Comparison of ENCODE assay signal across 8 cellular contexts in the genomic region with DNA sequence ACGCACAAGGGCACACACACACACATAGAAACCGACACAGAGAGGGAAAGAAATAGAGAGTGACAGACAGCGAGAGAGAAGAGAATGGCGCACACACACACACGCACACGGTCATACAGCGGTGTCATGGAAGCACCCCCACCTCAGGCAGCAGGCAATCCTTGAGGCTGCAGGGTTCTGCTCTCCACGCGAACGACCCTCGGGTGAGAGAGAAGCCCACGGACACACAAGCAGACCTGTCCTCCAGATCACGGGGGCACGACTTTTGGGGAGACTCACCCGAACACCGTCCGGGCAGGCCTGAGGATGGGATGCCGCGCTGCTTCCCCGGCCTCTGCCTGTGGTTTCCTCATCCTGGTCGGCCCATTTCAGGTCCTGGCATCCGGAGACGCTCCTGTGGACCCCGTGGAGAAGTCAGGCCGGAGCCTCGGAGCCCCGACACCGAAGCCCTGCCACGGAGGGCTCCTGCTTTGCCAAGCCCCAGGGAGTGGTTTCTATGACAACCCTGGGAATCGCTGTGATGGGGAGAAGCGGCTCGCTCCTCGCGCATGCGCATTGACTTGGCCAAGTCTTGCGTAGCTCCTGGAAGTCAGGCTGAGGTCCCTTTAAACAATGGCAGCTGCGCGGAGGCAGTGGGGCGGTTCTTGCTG.
DNase-seq lines count a peak whose midpoint lies in the region; ATAC-seq, FAIRE-seq and TF ChIP-seq lines count a peak whose summit lies in the region.

No MANE protein-coding gene starts in this region.

- peaks cover 0 to 24% (median 4%) of the 10 kb centered on the region in 5 donors for H3K27me3 Mint-ChIP-seq in naive thymus-derived CD4-positive, alpha-beta T cell

- peak overlapping the region in 3 of 9 donors; percentile 21 to 88 (median 33) for H3K27ac Mint-ChIP-seq in naive thymus-derived CD4-positive, alpha-beta T cell

- no peaks in the 10 kb centered on the region for H3K36me3 ChIP-seq in BJ (ENCODE audit: control insufficient read depth, insufficient read depth, low read length)
- H3K36me3 ChIP-seq in naive thymus-derived CD4-positive, alpha-beta T cell (ENCODE audit: control insufficient read depth in 2 of 3, insufficient read depth in 3 of 3, low read length in 3 of 3), result no peaks in the 10 kb centered on the region

- no peaks in the 10 kb centered on the region for H3K4me1 ChIP-seq in naive thymus-derived CD4-positive, alpha-beta T cell (ENCODE audit: control insufficient read depth in 2 of 2, insufficient read depth in 2 of 2, low read length in 2 of 2)

- H3K27me3 ChIP-seq in BJ (ENCODE audit: control insufficient read depth, insufficient read depth, low read length), result no peaks in the 10 kb centered on the region
- H3K27me3 ChIP-seq in naive thymus-derived CD4-positive, alpha-beta T cell (ENCODE audit: control insufficient read depth in 2 of 2, insufficient read depth in 2 of 2, low read length in 2 of 2), result no peaks in the 10 kb centered on the region

- peak; percentile 77 for ATAC-seq in naive thymus-derived CD4-positive, alpha-beta T cell
- no peak for ATAC-seq in HG03378 (IDR thresholded peaks at IDR 0.05; ENCODE audit: unreplicated experiment)
- no peak for ATAC-seq in GM19328 (IDR thresholded peaks at IDR 0.05; ENCODE audit: unreplicated experiment)

- H3K4me3 Mint-ChIP-seq in naive thymus-derived CD4-positive, alpha-beta T cell, result peak overlapping the region; percentile 54 to 84 (median 72)

- no peaks in the 10 kb centered on the region for H3K9me3 ChIP-seq in naive thymus-derived CD4-positive, alpha-beta T cell (ENCODE audit: control insufficient read depth in 2 of 3, low read length in 3 of 3)

- H3K27ac ChIP-seq in naive thymus-derived CD4-positive, alpha-beta T cell (ENCODE audit: low read depth, low read length), result peak overlapping the region; percentile 53

- intact Hi-C loops in naive thymus-derived CD4-positive, alpha-beta T cell (cut with micrococcal nuclease), result no loop called here

- H3K36me3 Mint-ChIP-seq in naive thymus-derived CD4-positive, alpha-beta T cell, result peaks cover 0 to 10% (median 4%) of the 10 kb centered on the region in 5 donors

- CTCF ChIA-PET in BJ (lab: Yijun Ruan, JAX), result no interaction called here
- CTCF ChIA-PET in naive thymus-derived CD4-positive, alpha-beta T cell (lab: Charles Lee), result no interaction called here

- POLR2A ChIA-PET in BJ (lab: Charles Lee), result no interaction called here
- POLR2A ChIA-PET in naive thymus-derived CD4-positive, alpha-beta T cell (lab: Charles Lee), result no interaction called here

- TF ChIP-seq CTCF in BJ (IDR thresholded peaks at IDR 0.05; ENCODE audit: insufficient read depth, low read depth, low read length), result no peak

- peaks cover 0 to 12% (median 11%) of the 10 kb centered on the region in 11 donors for H3K9me3 Mint-ChIP-seq in naive thymus-derived CD4-positive, alpha-beta T cell

- FAIRE-seq in urothelium cell line (lab: Jason Lieb, UNC), result peak; percentile 99

- peak; percentile 33 for DNase-seq in BJ (ENCODE audit: low read depth)
- peak; percentile 14 for DNase-seq in T-helper 22 cell (ENCODE audit: low read depth)
- peak; percentile 14 for DNase-seq in effector CD4-positive, alpha-beta T cell
- peak; percentile 23 to 73 (median 43) for DNase-seq in naive thymus-derived CD4-positive, alpha-beta T cell
- DNase-seq in urothelium cell line (ENCODE audit: low spot score), result peak; percentile 69
- no peak for DNase-seq in OCI-M2 (lab: John Stamatoyannopoulos, UW; ENCODE audit: unreplicated experiment)

- H3K4me3 ChIP-seq in BJ (ENCODE audit: low read depth, low read length), result peak overlapping the region; percentile 69
- H3K4me3 ChIP-seq in naive thymus-derived CD4-positive, alpha-beta T cell (ENCODE audit: low read length), result peak overlapping the region; percentile 48

- peaks cover 0 to 14% (median 9%) of the 10 kb centered on the region in 7 donors for H3K4me1 Mint-ChIP-seq in naive thymus-derived CD4-positive, alpha-beta T cell
